Comparison of ENCODE assay signal across 9 cellular contexts in the genomic region with DNA sequence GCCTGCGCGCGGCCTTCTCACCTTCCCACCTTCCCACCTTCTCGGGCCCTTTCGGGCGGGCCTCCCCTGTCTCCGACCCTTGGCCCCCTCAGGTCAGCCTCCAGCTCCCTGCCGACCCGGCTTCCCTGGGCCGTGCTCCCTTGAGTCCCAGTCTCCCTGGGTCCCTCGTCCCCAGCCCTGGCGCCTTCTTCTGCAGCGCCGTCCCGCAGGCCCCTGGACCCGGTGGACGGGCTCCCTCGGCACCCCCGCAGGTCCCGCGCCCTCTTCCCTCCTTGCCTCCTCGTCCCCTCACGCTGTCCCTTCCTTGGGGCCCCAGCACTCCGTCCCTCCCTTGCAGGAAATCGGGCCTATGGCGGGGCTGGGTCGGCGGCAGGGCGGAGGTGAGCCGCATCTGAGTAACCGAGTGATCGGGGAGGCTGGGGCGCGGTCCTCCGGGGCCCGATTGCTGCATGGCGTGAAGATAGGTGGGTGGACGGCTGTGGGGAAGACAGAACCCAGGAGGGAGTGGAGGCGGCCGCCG. TPM values are rescaled to one million over a fixed set of nuclear protein-coding genes. Genes with fewer than 3 reads are reported as not detected.
DNase-seq lines count a peak whose midpoint lies in the region; ATAC-seq and TF ChIP-seq lines count a peak whose summit lies in the region.
"Had no signal": no experiment of that assay in that cellular context is flagged by ENCODE, and none has a peak within 500 bp of the region (broad histone marks: within the 10 kb centered on the region; RNA-seq: fewer than 3 reads in every experiment).

No MANE protein-coding gene starts in this region.

- no peaks in the 10 kb centered on the region for H3K27me3 ChIP-seq in osteoblast (ENCODE audit: insufficient read depth, low read length)

- peaks cover 27% of the 10 kb centered on the region for H3K36me3 ChIP-seq in osteoblast (ENCODE audit: insufficient read depth, low read length)

- peaks cover 70% of the 10 kb centered on the region for H3K79me2 ChIP-seq in osteoblast (ENCODE audit: insufficient read depth, low read length)

- H3K9me3 ChIP-seq in osteoblast (ENCODE audit: low read depth, low read length): no peaks in the 10 kb centered on the region

- DNase-seq in activated T-cell treated with anti-CD3 and anti-CD28 coated beads for 1 hour (ENCODE audit: low read depth): peak; percentile 30
- DNase-seq in activated T-cell treated with anti-CD3 and anti-CD28 coated beads, Interleukin-2, amount 50 U/mL, for 48 hours: no peak
- DNase-seq in HT-29 (ENCODE audit: low spot score): peak; percentile 26
- DNase-seq in activated T-cell treated with anti-CD3 and anti-CD28 coated beads, Interleukin-2, amount 50 U/mL, for 72 hours: peak in 1 of 2 donors; percentile 66
- DNase-seq in fibroblast of mammary gland (ENCODE audit: low read depth): no peak
- peak; percentile 90 for DNase-seq in osteoblast (ENCODE audit: insufficient read length, low spot score, missing footprints)
- DNase-seq in middle frontal gyrus (ENCODE audit: extremely low spot score, low spot score): no peak

- H3K27me3 Mint-ChIP-seq in activated T-cell treated with anti-CD3 and anti-CD28 coated beads, Interleukin-2, amount 50 U/mL, for 72 hours (ENCODE audit: low read depth): no peaks in the 10 kb centered on the region

- H3K36me3 Mint-ChIP-seq in activated T-cell treated with anti-CD3 and anti-CD28 coated beads, Interleukin-2, amount 50 U/mL, for 72 hours (ENCODE audit: insufficient read depth in 2 of 2): peaks cover 27 to 44% of the 10 kb centered on the region in 2 donors

- peak overlapping the region; percentile 95 for H3K27ac ChIP-seq in osteoblast (ENCODE audit: low read depth, low read length)

- no peaks in the 10 kb centered on the region for H3K9me3 Mint-ChIP-seq in activated T-cell treated with anti-CD3 and anti-CD28 coated beads, Interleukin-2, amount 50 U/mL, for 72 hours

- H3K4me3 ChIP-seq in fibroblast of mammary gland (ENCODE audit: control insufficient read depth, low read depth, low read length) (peak overlapping the region; percentile 93), osteoblast (ENCODE audit: insufficient read depth, low read length) (peak overlapping the region; percentile 98)

- TF ChIP-seq CTCF in fibroblast of mammary gland (conservative IDR thresholded peaks at IDR 0.05; ENCODE audit: control insufficient read depth, insufficient read depth, low read depth, low read length): no peak
- TF ChIP-seq CTCF in osteoblast (IDR thresholded peaks at IDR 0.05; ENCODE audit: extremely low read depth, low read depth, low read length): no peak

- peaks cover 58% of the 10 kb centered on the region for H3K4me1 Mint-ChIP-seq in activated T-cell treated with anti-CD3 and anti-CD28 coated beads, Interleukin-2, amount 50 U/mL, for 72 hours (ENCODE audit: low read depth)

- H3K27ac Mint-ChIP-seq in activated T-cell treated with anti-CD3 and anti-CD28 coated beads, Interleukin-2, amount 50 U/mL, for 72 hours: peak overlapping the region; percentile 99

- ATAC-seq in activated T-cell treated with anti-CD3 and anti-CD28 coated beads, Interleukin-2, amount 50 U/mL, for 72 hours (replicated peaks in 1 of 2): peak; percentile 12 to 25
- no peak for ATAC-seq in HG03457 (IDR thresholded peaks at IDR 0.05; ENCODE audit: unreplicated experiment)

- peaks cover 39% of the 10 kb centered on the region for H4K20me1 ChIP-seq in osteoblast (ENCODE audit: insufficient read depth, low read length)

- peak overlapping the region; percentile 97 for H3K4me2 ChIP-seq in osteoblast (ENCODE audit: insufficient read depth, low read length)

- H3K4me1 ChIP-seq in osteoblast (ENCODE audit: insufficient read depth, low read length): peaks cover 39% of the 10 kb centered on the region

- H2AFZ ChIP-seq in osteoblast (ENCODE audit: low read length): peak overlapping the region; percentile 25

- H3K4me3 Mint-ChIP-seq in activated T-cell treated with anti-CD3 and anti-CD28 coated beads, Interleukin-2, amount 50 U/mL, for 72 hours: peak overlapping the region; percentile 98

RNA-seq across cellular contexts. Expression of gene ARPC5L, which starts 7.6 kb away (rescaled TPM):
- total RNA-seq in HT-29 (2014; rRNA removed; shearing (Covaris generic)): 66.9 and 76.1 TPM in 2 replicates
- total RNA-seq in activated T-cell treated with anti-CD3 and anti-CD28 coated beads, Interleukin-2, amount 50 U/mL, for 72 hours: 100 to 1,000 TPM; 116 to 125 TPM
- total RNA-seq in osteoblast: 9.8 and 11.8 TPM in 2 replicates

RNA-seq across cellular contexts. Expression of gene RPL35, which starts 7.8 kb away (rescaled TPM):
- 3,028 and 3,073 TPM in 2 replicates for total RNA-seq in HT-29 (2014; rRNA removed; shearing (Covaris generic))
- total RNA-seq in activated T-cell treated with anti-CD3 and anti-CD28 coated beads, Interleukin-2, amount 50 U/mL, for 72 hours: 1,000 to 10,000 TPM; 1,754 to 1,822 TPM
- total RNA-seq in osteoblast: 1,644 and 1,645 TPM in 2 replicates

RNA-seq across cellular contexts. Expression of gene WDR38, which starts 16.3 kb away (rescaled TPM):
- not detected in 2 replicates for total RNA-seq in HT-29 (2014; rRNA removed; shearing (Covaris generic))
- total RNA-seq in activated T-cell treated with anti-CD3 and anti-CD28 coated beads, Interleukin-2, amount 50 U/mL, for 72 hours: not detected
- total RNA-seq in osteoblast: not detected in 2 replicates
- total RNA-seq: glomerular endothelial cell had no signal

Comparison
In these comparisons a context has a peak if more than half of its experiments do, and no peak if none do; other contexts are left out.
1. DNase-seq: peak in activated T-cell treated with anti-CD3 and anti-CD28 coated beads for 1 hour (single experiment), HT-29 (single experiment) and osteoblast (single experiment); none in activated T-cell treated with anti-CD3 and anti-CD28 coated beads, Interleukin-2, amount 50 U/mL, for 48 hours (0 of 2), fibroblast of mammary gland (single experiment) and middle frontal gyrus (single experiment).